ENCODE assay signal across 17 cellular contexts in the genomic region with DNA sequence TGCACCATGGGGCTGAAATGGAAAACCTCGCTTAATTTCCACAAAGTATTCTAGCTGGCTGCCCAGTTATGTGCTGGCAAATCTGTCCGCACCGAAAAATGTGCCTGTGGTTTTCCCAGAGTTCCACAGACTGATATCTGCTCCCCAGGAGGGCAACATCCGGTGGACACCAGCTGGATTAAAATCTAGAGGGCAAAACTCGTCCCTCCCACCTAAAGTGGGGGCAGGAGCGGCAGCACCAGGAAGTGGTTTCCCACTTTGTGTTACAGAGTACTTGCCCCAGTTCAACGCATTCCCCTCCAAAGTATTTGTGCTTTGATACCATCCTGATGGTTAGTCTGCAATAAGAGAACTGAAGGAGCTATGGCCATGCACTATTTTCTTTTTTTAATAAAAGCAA.
DNase-seq lines count a peak whose midpoint lies in the region; ATAC-seq, FAIRE-seq and TF ChIP-seq lines count a peak whose summit lies in the region.
"Had no signal": no experiment of that assay in that cellular context is flagged by ENCODE, and none has a peak within 500 bp of the region (broad histone marks: within the 10 kb centered on the region; RNA-seq: fewer than 3 reads in every experiment).

No MANE protein-coding gene starts in this region.

- H2BK120ac ChIP-seq in mesenchymal stem cell (ENCODE audit: low read depth, low read length) = no peak overlapping the region

- 87% methylated on average over 6 of the region's 7 CpGs for WGBS in mesenchymal stem cell

- H3K79me1 ChIP-seq in mesenchymal stem cell (replicated peaks; ENCODE audit: low read length, poor library complexity, severe bottlenecking) = peaks cover 10% of the 10 kb centered on the region

- no peak overlapping the region for H3K23ac ChIP-seq in mesenchymal stem cell (ENCODE audit: low read length in 2 of 2)

- no peak for DNase-seq in CD4-positive, CD25-positive, alpha-beta regulatory T cell
- DNase-seq in KBM-7 (peak; percentile 65), UCSD-AML1 (lab: John Stamatoyannopoulos, UW; ENCODE audit: unreplicated experiment) (peak; percentile 19), mesenchymal stem cell (no peak), GM12892 (ENCODE audit: insufficient read length) (no peak), head of caudate nucleus (no peak), GM13976 (ENCODE audit: low spot score) (no peak), GM10248 (ENCODE audit: extremely low spot score) (no peak)
- DNase-seq: activated B cell treated with CpG ODN at 0.5 μM for 24 hours; activated effector memory CD4-positive, alpha-beta T cell treated with anti-CD3 and anti-CD28 coated beads, Interleukin-2, amount 50 U/mL, for 16 hours; body of pancreas; HCEC 1CT; Peyer's patch; stimulated activated CD4-positive, alpha-beta T cell treated with anti-CD3 and anti-CD28 coated beads, Interleukin-1b, Interleukin-23, amount 100 ng/mL, for 48 hours; SW 1271 had no signal

- H3K4ac ChIP-seq in mesenchymal stem cell (ENCODE audit: low read depth in 1 of 2, low read length in 2 of 2) = peak overlapping the region in 1 of 2 experiments; percentile 12

- H3K4me1 ChIP-seq in CD4-positive, CD25-positive, alpha-beta regulatory T cell (ENCODE audit: control insufficient read depth, insufficient read depth, low read length, poor library complexity, severe bottlenecking) = peaks cover 8% of the 10 kb centered on the region
- H3K4me1 ChIP-seq in mesenchymal stem cell (ENCODE audit: control insufficient read depth, insufficient read depth, low read depth, low read length) = peaks cover 9% of the 10 kb centered on the region

- H3K4me3 Mint-ChIP-seq in CD4-positive, CD25-positive, alpha-beta regulatory T cell = no peak overlapping the region
- H3K4me3 Mint-ChIP-seq: activated B cell treated with CpG ODN at 0.5 μM for 24 hours; dendritic cell treated with granulocyte-macrophage colony-stimulating factor and Interleukin-4, amounts not matched to agents 40 ng/mL and 50 ng/mL, for 4 days; nephron had no signal

- peaks cover 6 to 22% (median 11%) of the 10 kb centered on the region in 4 donors for H3K4me1 Mint-ChIP-seq in CD4-positive, CD25-positive, alpha-beta regulatory T cell

- H3K27ac ChIP-seq in CD4-positive, CD25-positive, alpha-beta regulatory T cell (ENCODE audit: insufficient read depth, low read length, poor library complexity, severe bottlenecking) = no peak overlapping the region
- peak overlapping the region; percentile 83 for H3K27ac ChIP-seq in mesenchymal stem cell (ENCODE audit: low read length, poor library complexity, severe bottlenecking)
- H3K27ac ChIP-seq: body of pancreas, Peyer's patch had no signal

- no peak overlapping the region for H4K8ac ChIP-seq in mesenchymal stem cell (ENCODE audit: low read length)

- POLR2A ChIA-PET in GM10248 (lab: Yijun Ruan, JAX) = no interaction called here

- H3K9ac ChIP-seq in mesenchymal stem cell (ENCODE audit: low read length) = no peak overlapping the region

- H3K9me3 ChIP-seq in CD4-positive, CD25-positive, alpha-beta regulatory T cell (ENCODE audit: control insufficient read depth in 2 of 2, low read length in 2 of 2) = no peaks in the 10 kb centered on the region
- H3K9me3 ChIP-seq in mesenchymal stem cell (ENCODE audit: control insufficient read depth, low read length) = no peaks in the 10 kb centered on the region
- H3K9me3 ChIP-seq: body of pancreas, Peyer's patch had no signal

- no peak overlapping the region for H2BK15ac ChIP-seq in mesenchymal stem cell (ENCODE audit: low read depth, poor library complexity, severe bottlenecking)

- H3K4me3 ChIP-seq in CD4-positive, CD25-positive, alpha-beta regulatory T cell (ENCODE audit: low read depth, low read length) = no peak overlapping the region
- H3K4me3 ChIP-seq in mesenchymal stem cell (ENCODE audit: insufficient read depth in 1 of 2, low read depth in 1 of 2, low read length in 2 of 2) = no peak overlapping the region
- H3K4me3 ChIP-seq: body of pancreas, Peyer's patch had no signal

- H2AK5ac ChIP-seq in mesenchymal stem cell (ENCODE audit: low read length, severe bottlenecking) = peak overlapping the region; percentile 89

- H2BK5ac ChIP-seq in mesenchymal stem cell (ENCODE audit: low read depth, low read length, poor library complexity, severe bottlenecking) = peak overlapping the region; percentile 48

- peak overlapping the region in 2 of 3 donors; percentile 21 to 43 for H3K27ac Mint-ChIP-seq in CD4-positive, CD25-positive, alpha-beta regulatory T cell
- H3K27ac Mint-ChIP-seq: activated B cell treated with CpG ODN at 0.5 μM for 24 hours; dendritic cell treated with granulocyte-macrophage colony-stimulating factor and Interleukin-4, amounts not matched to agents 40 ng/mL and 50 ng/mL, for 4 days had no signal

- no peaks in the 10 kb centered on the region for H3K27me3 ChIP-seq in CD4-positive, CD25-positive, alpha-beta regulatory T cell (ENCODE audit: control insufficient read depth, insufficient read depth, low read length)
- H3K27me3 ChIP-seq in mesenchymal stem cell (ENCODE audit: control insufficient read depth in 1 of 2, insufficient read depth in 1 of 2, low read length in 2 of 2) = no peaks in the 10 kb centered on the region
- H3K27me3 ChIP-seq: body of pancreas, Peyer's patch had no signal

- no peak overlapping the region for H3K18ac ChIP-seq in mesenchymal stem cell (ENCODE audit: low read depth in 1 of 2, low read length in 2 of 2)

- no peaks in the 10 kb centered on the region for H3K27me3 Mint-ChIP-seq in CD4-positive, CD25-positive, alpha-beta regulatory T cell
- H3K27me3 Mint-ChIP-seq: activated B cell treated with CpG ODN at 0.5 μM for 24 hours had no signal

- no peak overlapping the region for H4K91ac ChIP-seq in mesenchymal stem cell (ENCODE audit: low read length)

- peak overlapping the region; percentile 6 for H2AFZ ChIP-seq in mesenchymal stem cell (ENCODE audit: low read depth, low read length)

- ATAC-seq in CD4-positive, CD25-positive, alpha-beta regulatory T cell (ENCODE audit: low read depth in 2 of 2) = no peak
- ATAC-seq: body of pancreas had no signal

- in situ Hi-C loops in KBM-7 (cut with MboI; ENCODE audit: low pct_unique_long_range_greater_than_20kb, low sequenced_read_pairs) (no loop called here), GM13976 (cut with MboI; ENCODE audit: low sequenced_read_pairs, unreplicated experiment) (no loop called here)

- peaks cover 46% of the 10 kb centered on the region for H3K36me3 Mint-ChIP-seq in CD4-positive, CD25-positive, alpha-beta regulatory T cell

- intact Hi-C loops in head of caudate nucleus (cut with DNase I) = no loop called here

- H3K36me3 ChIP-seq in CD4-positive, CD25-positive, alpha-beta regulatory T cell (ENCODE audit: control insufficient read depth, insufficient read depth, low read length) = peaks cover 17% of the 10 kb centered on the region
- H3K36me3 ChIP-seq in mesenchymal stem cell (ENCODE audit: control insufficient read depth in 1 of 2, insufficient read depth in 2 of 2, low read depth in 1 of 2, low read length in 2 of 2) = peaks cover 8 to 43% of the 10 kb centered on the region in 2 experiments
- H3K36me3 ChIP-seq: Peyer's patch had no signal

- no peak overlapping the region for H2BK12ac ChIP-seq in mesenchymal stem cell (ENCODE audit: low read length in 2 of 2)

- CTCF ChIA-PET in GM10248 (lab: Yijun Ruan, JAX) = interaction anchor here (2.8 kb wide), 1 partner anchor 12 kb away, joined by 7 read pairs; no protein-coding TSS in a partner anchor

- H3K4me2 ChIP-seq in mesenchymal stem cell (ENCODE audit: low read length, poor library complexity, severe bottlenecking) = no peak overlapping the region

- TF ChIP-seq POLR2A in GM12892 (IDR thresholded peaks at IDR 0.05; ENCODE audit: low read depth, low read length) = no peak

- no peak overlapping the region for H3K14ac ChIP-seq in mesenchymal stem cell (ENCODE audit: low read length in 2 of 2)

- FAIRE-seq in GM12892 (lab: Jason Lieb, UNC) = no peak

- no peaks in the 10 kb centered on the region for H3K9me3 Mint-ChIP-seq in CD4-positive, CD25-positive, alpha-beta regulatory T cell
- H3K9me3 Mint-ChIP-seq: activated B cell treated with CpG ODN at 0.5 μM for 24 hours, nephron had no signal

- TF ChIP-seq CTCF in GM13976 (IDR thresholded peaks at IDR 0.05; ENCODE audit: borderline replicate concordance, control extremely low read depth, extremely low read depth, insufficient read depth, missing control alignments) (no peak), GM10248 (IDR thresholded peaks at IDR 0.05; ENCODE audit: control extremely low read depth, extremely low read depth, low read depth, missing control alignments) (no peak)

Comparison
In these comparisons a context has a peak if more than half of its experiments do, and no peak if none do; other contexts are left out.
1. DNase-seq: peak in KBM-7 (single experiment) and UCSD-AML1 (single experiment); none in CD4-positive, CD25-positive, alpha-beta regulatory T cell (0 of 3), mesenchymal stem cell (single experiment), GM12892 (single experiment), head of caudate nucleus (0 of 42), GM13976 (single experiment) and GM10248 (single experiment).